ENCODE assay signal across 16 cellular contexts in genomic region chr1:91809267-91809666, GRCh38.
A peak's percentile ranks its signal among the peaks of the same experiment; 100 is the strongest.
DNase-seq lines count a peak whose midpoint lies in the region; ATAC-seq and TF ChIP-seq lines count a peak whose summit lies in the region.
"Had no signal": no experiment of that assay in that cellular context is flagged by ENCODE, and none has a peak within 500 bp of the region (broad histone marks: within the 10 kb centered on the region; RNA-seq: fewer than 3 reads in every experiment).

No MANE protein-coding gene starts in this region.

- no peaks in the 10 kb centered on the region for H3K36me3 Mint-ChIP-seq in activated CD4-positive, alpha-beta memory T cell treated with anti-CD3 and anti-CD28 coated beads for 36 hours
- H3K36me3 Mint-ChIP-seq in activated CD4-positive, alpha-beta memory T cell treated with anti-CD3 and anti-CD28 coated beads, Interleukin-2, amount 10 ng/mL, durations not matched to agents 7 days and 5 days (ENCODE audit: low read depth), result peaks cover 8% of the 10 kb centered on the region

- DNase-seq in activated CD4-positive, alpha-beta memory T cell treated with anti-CD3 and anti-CD28 coated beads for 36 hours, result peak; percentile 21
- no peak for DNase-seq in activated CD4-positive, alpha-beta memory T cell treated with anti-CD3 and anti-CD28 coated beads, Interleukin-2, amount 10 ng/mL, durations not matched to agents 7 days and 5 days
- DNase-seq in Kasumi-1 (lab: John Stamatoyannopoulos, UW), result peak; percentile 25 to 30
- peak; percentile 36 for DNase-seq in brain microvascular endothelial cell
- DNase-seq in renal cortical epithelial cell (ENCODE audit: low read depth), result peak; percentile 38
- DNase-seq in ecto neural progenitor cell (ENCODE audit: low spot score), result no peak
- DNase-seq in RWPE1 (ENCODE audit: low spot score), result no peak
- DNase-seq: activated CD4-positive, alpha-beta T cell treated with anti-CD3 and anti-CD28 coated beads for 36 hours; activated effector memory CD4-positive, alpha-beta T cell treated with Interleukin-2 at 50 U/mL for 16 hours; islet precursor cell; midbrain; NCI-H1048; ovary had no signal

- no peaks in the 10 kb centered on the region for H3K27me3 ChIP-seq in brain microvascular endothelial cell (replicated peaks)
- H3K27me3 ChIP-seq: ovary had no signal

- intact Hi-C loops in activated CD4-positive, alpha-beta memory T cell treated with anti-CD3 and anti-CD28 coated beads for 36 hours (cut with micrococcal nuclease), result loop anchor here (10.0 kb wide), 2 partner anchors 676 to 776 kb away; partner anchors contain the start of gene GFI1

- CTCF ChIA-PET in activated CD4-positive, alpha-beta memory T cell treated with anti-CD3 and anti-CD28 coated beads for 36 hours (lab: Charles Lee), result interaction anchor here (2.2 kb wide), 1 partner anchor 296 kb away, joined by 6 read pairs; no protein-coding TSS in a partner anchor
- CTCF ChIA-PET in activated CD4-positive, alpha-beta memory T cell treated with anti-CD3 and anti-CD28 coated beads, Interleukin-2, amount 10 ng/mL, durations not matched to agents 7 days and 5 days (lab: Charles Lee), result interaction anchor here (1.3 kb wide), 1 partner anchor 77 kb away, joined by 4 read pairs; the partner anchor contains the start of gene TGFBR3
- CTCF ChIA-PET in RWPE1 (lab: Yijun Ruan, JAX), result interaction anchor here (0.7 kb wide), 1 partner anchor 284 kb away, joined by 3 read pairs; no protein-coding TSS in a partner anchor

- peaks cover 3% of the 10 kb centered on the region for H3K27me3 Mint-ChIP-seq in activated CD4-positive, alpha-beta memory T cell treated with anti-CD3 and anti-CD28 coated beads for 36 hours
- peaks cover 4% of the 10 kb centered on the region for H3K27me3 Mint-ChIP-seq in activated CD4-positive, alpha-beta memory T cell treated with anti-CD3 and anti-CD28 coated beads, Interleukin-2, amount 10 ng/mL, durations not matched to agents 7 days and 5 days

- H3K4me1 Mint-ChIP-seq in activated CD4-positive, alpha-beta memory T cell treated with anti-CD3 and anti-CD28 coated beads for 36 hours (ENCODE audit: low read depth), result peaks cover 53% of the 10 kb centered on the region
- H3K4me1 Mint-ChIP-seq in activated CD4-positive, alpha-beta memory T cell treated with anti-CD3 and anti-CD28 coated beads, Interleukin-2, amount 10 ng/mL, durations not matched to agents 7 days and 5 days, result peaks cover 70% of the 10 kb centered on the region

- no peak overlapping the region for H3K4me3 Mint-ChIP-seq in activated CD4-positive, alpha-beta memory T cell treated with anti-CD3 and anti-CD28 coated beads for 36 hours
- no peak overlapping the region for H3K4me3 Mint-ChIP-seq in activated CD4-positive, alpha-beta memory T cell treated with anti-CD3 and anti-CD28 coated beads, Interleukin-2, amount 10 ng/mL, durations not matched to agents 7 days and 5 days
- H3K4me3 Mint-ChIP-seq: activated CD4-positive, alpha-beta T cell treated with anti-CD3 and anti-CD28 coated beads for 36 hours had no signal

- POLR2A ChIA-PET in activated CD4-positive, alpha-beta memory T cell treated with anti-CD3 and anti-CD28 coated beads for 36 hours (lab: Charles Lee), result no interaction called here
- POLR2A ChIA-PET in activated CD4-positive, alpha-beta memory T cell treated with anti-CD3 and anti-CD28 coated beads, Interleukin-2, amount 10 ng/mL, durations not matched to agents 7 days and 5 days (lab: Charles Lee), result interaction anchor here (0.8 to 1.5 kb wide), 3 partner anchors 13 to 76 kb away, joined by 3 to 6 read pairs (median 3); partner anchors contain the start of gene TGFBR3
- POLR2A ChIA-PET in RWPE1 (lab: Yijun Ruan, JAX; ENCODE audit: low non-redundant PET), result no interaction called here

- no peak overlapping the region for H3K4me3 ChIP-seq in brain microvascular endothelial cell (ENCODE audit: low read depth, low read length)
- H3K4me3 ChIP-seq: A549, ovary, smooth muscle cell had no signal

- no peak for ATAC-seq in GM21360 (IDR thresholded peaks at IDR 0.05; ENCODE audit: unreplicated experiment)
- ATAC-seq: A549; activated CD4-positive, alpha-beta T cell treated with anti-CD3 and anti-CD28 coated beads for 36 hours had no signal

- no peaks in the 10 kb centered on the region for H3K9me3 Mint-ChIP-seq in activated CD4-positive, alpha-beta memory T cell treated with anti-CD3 and anti-CD28 coated beads for 36 hours
- no peaks in the 10 kb centered on the region for H3K9me3 Mint-ChIP-seq in activated CD4-positive, alpha-beta memory T cell treated with anti-CD3 and anti-CD28 coated beads, Interleukin-2, amount 10 ng/mL, durations not matched to agents 7 days and 5 days

- H3K36me3 ChIP-seq in brain microvascular endothelial cell (replicated peaks), result no peaks in the 10 kb centered on the region
- H3K36me3 ChIP-seq: ovary had no signal

- TF ChIP-seq CTCF in brain microvascular endothelial cell (IDR thresholded peaks at IDR 0.05; ENCODE audit: low read depth, low read length, missing control alignments), result no peak
- TF ChIP-seq CTCF in RWPE1 (conservative IDR thresholded peaks at IDR 0.05; ENCODE audit: low read depth), result no peak

- H3K27ac Mint-ChIP-seq in activated CD4-positive, alpha-beta memory T cell treated with anti-CD3 and anti-CD28 coated beads for 36 hours, result no peak overlapping the region
- H3K27ac Mint-ChIP-seq in activated CD4-positive, alpha-beta memory T cell treated with anti-CD3 and anti-CD28 coated beads, Interleukin-2, amount 10 ng/mL, durations not matched to agents 7 days and 5 days, result no peak overlapping the region
- H3K27ac Mint-ChIP-seq: activated CD4-positive, alpha-beta T cell treated with anti-CD3 and anti-CD28 coated beads for 36 hours had no signal

- H3K27ac ChIP-seq in brain microvascular endothelial cell (no peak overlapping the region), RWPE1 (no peak overlapping the region)
- H3K27ac ChIP-seq: A549, ovary had no signal

- in situ Hi-C loops in brain microvascular endothelial cell (cut with HindIII; ENCODE audit: low pct_ligation_motif_present, low sequenced_read_pairs), result no loop called here

Comparison
In these comparisons a context has a peak if more than half of its experiments do, and no peak if none do; other contexts are left out.
1. DNase-seq: peak in activated CD4-positive, alpha-beta memory T cell treated with anti-CD3 and anti-CD28 coated beads for 36 hours (single experiment), Kasumi-1 (2 of 2), brain microvascular endothelial cell (single experiment) and renal cortical epithelial cell (single experiment); none in activated CD4-positive, alpha-beta memory T cell treated with anti-CD3 and anti-CD28 coated beads, Interleukin-2, amount 10 ng/mL, durations not matched to agents 7 days and 5 days (single experiment), ecto neural progenitor cell (single experiment) and RWPE1 (single experiment).